ENCODE assay signal across 8 cellular contexts in the genomic region with DNA sequence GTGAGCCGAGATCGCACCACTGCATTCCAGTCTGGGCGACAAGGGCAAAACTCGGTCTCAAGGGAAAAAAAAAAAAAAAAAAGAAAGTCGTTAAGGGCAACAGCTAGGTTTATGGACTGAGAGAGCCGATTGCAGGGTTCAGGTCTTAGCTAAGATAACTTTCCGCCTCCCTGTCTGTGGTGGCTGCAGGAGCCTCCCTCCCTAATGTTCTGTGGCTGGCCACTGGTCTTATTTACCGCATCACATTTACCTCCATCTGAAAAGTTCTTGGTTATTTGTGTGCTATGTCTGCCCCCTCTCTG. TPM values are rescaled to one million over a fixed set of nuclear protein-coding genes. Genes with fewer than 3 reads are reported as not detected.
DNase-seq lines count a peak whose midpoint lies in the region; ATAC-seq, FAIRE-seq and TF ChIP-seq lines count a peak whose summit lies in the region.

No MANE protein-coding gene starts in this region.

- peaks cover 32% of the 10 kb centered on the region for H3F3A ChIP-seq in neural progenitor cell (ENCODE audit: low read depth)

- H3K9me3 ChIP-seq in CD8-positive, alpha-beta memory T cell (ENCODE audit: low read length): no peaks in the 10 kb centered on the region
- H3K9me3 ChIP-seq in duodenal mucosa (ENCODE audit: control insufficient read depth in 1 of 2, low read length in 2 of 2) (no peaks in the 10 kb centered on the region), neural progenitor cell (ENCODE audit: low read depth) (no peaks in the 10 kb centered on the region)

- TF ChIP-seq CTCF in neural progenitor cell (IDR thresholded peaks at IDR 0.05) (no peak), D721Med (IDR thresholded peaks at IDR 0.05; ENCODE audit: insufficient read depth, missing control alignments) (no peak)

- H3K4me3 Mint-ChIP-seq in CD8-positive, alpha-beta memory T cell: peak overlapping the region; percentile 83 to 90 (median 86)
- H3K4me3 Mint-ChIP-seq in neural progenitor cell: peak overlapping the region; percentile 85

- H3K27me3 ChIP-seq in CD8-positive, alpha-beta memory T cell (ENCODE audit: insufficient read depth, low read length, poor library complexity, severe bottlenecking): no peaks in the 10 kb centered on the region
- H3K27me3 ChIP-seq in duodenal mucosa (ENCODE audit: control insufficient read depth in 1 of 2, insufficient read depth in 2 of 2, low read length in 2 of 2) (no peaks in the 10 kb centered on the region), neural progenitor cell (no peaks in the 10 kb centered on the region)

- H3K4me1 ChIP-seq in CD8-positive, alpha-beta memory T cell (ENCODE audit: insufficient read depth, low read length): peaks cover 20% of the 10 kb centered on the region
- H3K4me1 ChIP-seq in duodenal mucosa (ENCODE audit: control insufficient read depth in 1 of 2, insufficient read depth in 2 of 2, low read length in 2 of 2): peaks cover 11 to 14% of the 10 kb centered on the region in 2 donors
- H3K4me1 ChIP-seq in neural progenitor cell: peaks cover 13% of the 10 kb centered on the region

- ATAC-seq in HG03457 (IDR thresholded peaks at IDR 0.05; ENCODE audit: unreplicated experiment): no peak

- FAIRE-seq in D721Med (lab: Jason Lieb, UNC): no peak

- no peaks in the 10 kb centered on the region for H3K9me3 Mint-ChIP-seq in CD8-positive, alpha-beta memory T cell
- H3K9me3 Mint-ChIP-seq in neural progenitor cell: no peaks in the 10 kb centered on the region

- peaks cover 12 to 32% (median 28%) of the 10 kb centered on the region in 3 donors for H3K4me1 Mint-ChIP-seq in CD8-positive, alpha-beta memory T cell
- peaks cover 21% of the 10 kb centered on the region for H3K4me1 Mint-ChIP-seq in neural progenitor cell

- DNase-seq in CD8-positive, alpha-beta memory T cell: no peak
- DNase-seq in NCI-H69 (lab: John Stamatoyannopoulos, UW) (peak; percentile 47), neural progenitor cell (ENCODE audit: low spot score) (no peak), AG08395 (ENCODE audit: low spot score) (no peak), SK-N-DZ (ENCODE audit: low spot score) (no peak), D721Med (ENCODE audit: insufficient read length, low spot score) (no peak)

- H3K36me3 Mint-ChIP-seq in CD8-positive, alpha-beta memory T cell: peaks cover 0 to 5% (median 0%) of the 10 kb centered on the region in 3 donors
- H3K36me3 Mint-ChIP-seq in neural progenitor cell: no peaks in the 10 kb centered on the region

- peak overlapping the region; percentile 44 for H3K27ac ChIP-seq in CD8-positive, alpha-beta memory T cell (ENCODE audit: low read depth, low read length)
- H3K27ac ChIP-seq in duodenal mucosa (ENCODE audit: low read depth, low read length): no peak overlapping the region
- no peak overlapping the region for H3K27ac ChIP-seq in neural progenitor cell

- CTCF ChIA-PET in CD8-positive, alpha-beta memory T cell (lab: Charles Lee): interaction anchor here (0.7 to 1.0 kb wide), 2 partner anchors 55 to 232 kb away, joined by 3 read pairs; no protein-coding TSS in a partner anchor

- H3K27me3 Mint-ChIP-seq in CD8-positive, alpha-beta memory T cell: peaks cover 3 to 4% of the 10 kb centered on the region in 2 donors
- peaks cover 5% of the 10 kb centered on the region for H3K27me3 Mint-ChIP-seq in neural progenitor cell (ENCODE audit: insufficient read depth, low read depth)

- H3K27ac Mint-ChIP-seq in CD8-positive, alpha-beta memory T cell: peak overlapping the region in 7 of 8 donors; percentile 73 to 90 (median 83)
- H3K27ac Mint-ChIP-seq in neural progenitor cell: peak overlapping the region; percentile 24

- peaks cover 13% of the 10 kb centered on the region for H4K20me1 ChIP-seq in neural progenitor cell (ENCODE audit: low read depth)

- H3K36me3 ChIP-seq in CD8-positive, alpha-beta memory T cell (ENCODE audit: insufficient read depth, low read length): no peaks in the 10 kb centered on the region
- H3K36me3 ChIP-seq in duodenal mucosa (ENCODE audit: control insufficient read depth in 1 of 2, insufficient read depth in 2 of 2, low read length in 2 of 2) (no peaks in the 10 kb centered on the region), neural progenitor cell (no peaks in the 10 kb centered on the region)

- H3K9ac ChIP-seq in duodenal mucosa (ENCODE audit: low read depth in 1 of 2, low read length in 2 of 2) (peak overlapping the region; percentile 59 to 81), neural progenitor cell (no peak overlapping the region)

- H3K79me2 ChIP-seq in neural progenitor cell (ENCODE audit: low read depth): peaks cover 39% of the 10 kb centered on the region

- POLR2A ChIA-PET in CD8-positive, alpha-beta memory T cell (lab: Charles Lee): interaction anchor here (0.6 to 1.1 kb wide), 3 partner anchors 9 to 36 kb away, joined by 3 read pairs; no protein-coding TSS in a partner anchor

- peak overlapping the region; percentile 95 for H3K4me3 ChIP-seq in CD8-positive, alpha-beta memory T cell (ENCODE audit: low read length)
- H3K4me3 ChIP-seq in duodenal mucosa (ENCODE audit: low read depth in 1 of 2, low read length in 2 of 2): peak overlapping the region; percentile 69 to 73
- H3K4me3 ChIP-seq in neural progenitor cell: peak overlapping the region; percentile 86

- peak overlapping the region; percentile 96 for H2AFZ ChIP-seq in neural progenitor cell (replicated peaks)

- H3K4me2 ChIP-seq in neural progenitor cell: peak overlapping the region; percentile 90

RNA-seq across cellular contexts. Expression of a gene that starts 0.7 kb away (rescaled TPM):
- total RNA-seq in CD8-positive, alpha-beta memory T cell: 1 to 10 TPM; 6.7 to 7.1 TPM
- polyA plus RNA-seq in CD8-positive, alpha-beta memory T cell: 1.3 TPM
- 2.4 and 5.7 TPM in 2 replicates for total RNA-seq in neural progenitor cell (ENCODE audit: low replicate concordance)
- polyA plus RNA-seq in SK-N-DZ (2014; cell fraction: cytosol; rRNA removed): 1.8 and 2.4 TPM in 2 replicates
- polyA plus RNA-seq in SK-N-DZ (2014; cell fraction: nucleus; rRNA removed): 9.7 and 10.7 TPM in 2 replicates

RNA-seq across cellular contexts. Expression of a gene that starts 45.9 kb away (rescaled TPM):
- 10 to 100 TPM; 12.4 to 12.8 TPM for total RNA-seq in CD8-positive, alpha-beta memory T cell
- polyA plus RNA-seq in CD8-positive, alpha-beta memory T cell: 5.1 TPM
- total RNA-seq in neural progenitor cell (ENCODE audit: low replicate concordance): 5.8 and 7.1 TPM in 2 replicates
- 3.0 and 6.1 TPM in 2 replicates for polyA plus RNA-seq in SK-N-DZ (2014; cell fraction: cytosol; rRNA removed)
- polyA plus RNA-seq in SK-N-DZ (2014; cell fraction: nucleus; rRNA removed): 1.6 and 2.7 TPM in 2 replicates
